21 cellular contexts compared by ENCODE assay signal in genomic region chr1:2466270-2466665, GRCh38.
"Had no signal": no experiment of that assay in that cellular context is flagged by ENCODE, and none has a peak within 500 bp of the region (broad histone marks: within the 10 kb centered on the region; RNA-seq: fewer than 3 reads in every experiment).

No MANE protein-coding gene starts in this region.

- H3K9me3 Mint-ChIP-seq: activated B cell treated with CpG ODN at 0.5 μM for 24 hours; activated CD4-positive, alpha-beta memory T cell treated with anti-CD3 and anti-CD28 coated beads, Interleukin-2, amount 10 ng/mL, durations not matched to agents 7 days and 5 days; activated naive CD8-positive, alpha-beta T cell treated with anti-CD3 and anti-CD28 coated beads for 36 hours; stimulated activated naive CD8-positive, alpha-beta T cell treated with anti-CD3 and anti-CD28 coated beads, Interleukin-15, Interleukin-2, amounts not matched to agents 100 ng/mL and 50 ng/mL, for 24 hours had no signal

- H3K4me1 ChIP-seq: colonic mucosa, left ventricle myocardium inferior, psoas muscle had no signal

- DNase-seq: activated B cell treated with CpG ODN at 0.5 μM for 24 hours; activated CD4-positive, alpha-beta memory T cell treated with anti-CD3 and anti-CD28 coated beads, Interleukin-2, amount 10 ng/mL, durations not matched to agents 7 days and 5 days; activated CD4-positive, alpha-beta T cell treated with anti-CD3 and anti-CD28 coated beads for 4 hours; activated CD8-positive, alpha-beta memory T cell treated with anti-CD3 and anti-CD28 coated beads, Interleukin-2, amount 10 ng/mL, durations not matched to agents 7 days and 5 days; activated naive CD8-positive, alpha-beta T cell treated with anti-CD3 and anti-CD28 coated beads for 36 hours; central memory CD4-positive, alpha-beta T cell; colonic mucosa; heart left ventricle; left ventricle myocardium inferior; mammary epithelial cell; ovary; psoas muscle; right cardiac atrium; stimulated activated CD4-positive, alpha-beta T cell treated with anti-CD3 and anti-CD28 coated beads, Interleukin-15, amount 100 ng/mL, for 24 hours; stimulated activated CD4-positive, alpha-beta T cell treated with anti-CD3 and anti-CD28 coated beads, Interleukin-2, amount 100 ng/mL, for 48 hours had no signal

- ATAC-seq: esophagus mucosa, gastroesophageal sphincter, heart left ventricle, psoas muscle, right cardiac atrium had no signal

- H3K27me3 Mint-ChIP-seq: activated CD4-positive, alpha-beta memory T cell treated with anti-CD3 and anti-CD28 coated beads, Interleukin-2, amount 10 ng/mL, durations not matched to agents 7 days and 5 days; activated CD8-positive, alpha-beta memory T cell treated with anti-CD3 and anti-CD28 coated beads, Interleukin-2, amount 10 ng/mL, durations not matched to agents 7 days and 5 days; stimulated activated naive CD8-positive, alpha-beta T cell treated with anti-CD3 and anti-CD28 coated beads, Interleukin-15, Interleukin-2, amounts not matched to agents 100 ng/mL and 50 ng/mL, for 24 hours had no signal

- H3K27ac Mint-ChIP-seq: activated B cell treated with CpG ODN at 0.5 μM for 24 hours; activated CD4-positive, alpha-beta memory T cell treated with anti-CD3 and anti-CD28 coated beads, Interleukin-2, amount 10 ng/mL, durations not matched to agents 7 days and 5 days; activated CD8-positive, alpha-beta memory T cell treated with anti-CD3 and anti-CD28 coated beads, Interleukin-2, amount 10 ng/mL, durations not matched to agents 7 days and 5 days; activated naive CD8-positive, alpha-beta T cell treated with anti-CD3 and anti-CD28 coated beads for 36 hours; stimulated activated naive CD8-positive, alpha-beta T cell treated with anti-CD3 and anti-CD28 coated beads, Interleukin-15, Interleukin-2, amounts not matched to agents 100 ng/mL and 50 ng/mL, for 24 hours had no signal

- H3K4me3 Mint-ChIP-seq: activated B cell treated with CpG ODN at 0.5 μM for 24 hours; activated CD4-positive, alpha-beta memory T cell treated with anti-CD3 and anti-CD28 coated beads, Interleukin-2, amount 10 ng/mL, durations not matched to agents 7 days and 5 days; activated CD8-positive, alpha-beta memory T cell treated with anti-CD3 and anti-CD28 coated beads, Interleukin-2, amount 10 ng/mL, durations not matched to agents 7 days and 5 days; activated naive CD8-positive, alpha-beta T cell treated with anti-CD3 and anti-CD28 coated beads for 36 hours; stimulated activated naive CD8-positive, alpha-beta T cell treated with anti-CD3 and anti-CD28 coated beads, Interleukin-15, Interleukin-2, amounts not matched to agents 100 ng/mL and 50 ng/mL, for 24 hours had no signal

- H3K27me3 ChIP-seq: colonic mucosa, ovary had no signal

- H3K4me3 ChIP-seq: colonic mucosa, gastroesophageal sphincter, heart left ventricle, left ventricle myocardium inferior, ovary, psoas muscle, skin epidermis, tibial nerve had no signal

- H3K27ac ChIP-seq: colonic mucosa, gastroesophageal sphincter, heart left ventricle, left ventricle myocardium inferior, ovary, psoas muscle, skin epidermis, tibial nerve had no signal

- H3K4me1 Mint-ChIP-seq: activated CD4-positive, alpha-beta memory T cell treated with anti-CD3 and anti-CD28 coated beads, Interleukin-2, amount 10 ng/mL, durations not matched to agents 7 days and 5 days; activated CD8-positive, alpha-beta memory T cell treated with anti-CD3 and anti-CD28 coated beads, Interleukin-2, amount 10 ng/mL, durations not matched to agents 7 days and 5 days; activated naive CD8-positive, alpha-beta T cell treated with anti-CD3 and anti-CD28 coated beads for 36 hours had no signal

- H3K36me3 Mint-ChIP-seq: activated CD8-positive, alpha-beta memory T cell treated with anti-CD3 and anti-CD28 coated beads, Interleukin-2, amount 10 ng/mL, durations not matched to agents 7 days and 5 days; activated naive CD8-positive, alpha-beta T cell treated with anti-CD3 and anti-CD28 coated beads for 36 hours; brain had no signal

- H3K36me3 ChIP-seq: colonic mucosa, gastroesophageal sphincter, heart left ventricle, left ventricle myocardium inferior, ovary, tibial nerve had no signal

- H3K9me3 ChIP-seq: colonic mucosa, gastroesophageal sphincter, heart left ventricle, left ventricle myocardium inferior, ovary, psoas muscle, tibial nerve had no signal
